Comparison of ENCODE assay signal across 24 cellular contexts in genomic region chr13:44368599-44369368, GRCh38. TPM values are rescaled to one million over a fixed set of nuclear protein-coding genes. Genes with fewer than 3 reads are reported as not detected.
DNase-seq lines count a peak whose midpoint lies in the region; ATAC-seq, FAIRE-seq and TF ChIP-seq lines count a peak whose summit lies in the region.
"Had no signal": no experiment of that assay in that cellular context is flagged by ENCODE, and none has a peak within 500 bp of the region (broad histone marks: within the 10 kb centered on the region; RNA-seq: fewer than 3 reads in every experiment).

No MANE protein-coding gene starts in this region.

- peaks cover 28% of the 10 kb centered on the region for H3F3A ChIP-seq in PC-9 (ENCODE audit: insufficient read depth, low read depth)

- TF ChIP-seq POLR2A in A549 (IDR thresholded peaks at IDR 0.05; ENCODE audit: low read length) (no peak), uterus (IDR thresholded peaks at IDR 0.05) (no peak)

- BruUV-seq in PC-9 (replicated peaks; lab: Mats Ljungman, UMichigan) (no TSS peak), A673 (replicated peaks; lab: Mats Ljungman, UMichigan) (no TSS peak)

- CTCF ChIA-PET in A549 (lab: Yijun Ruan, JAX) = interaction anchor here (1.3 kb wide), 1 partner anchor 50 kb away, joined by 3 read pairs; no protein-coding TSS in a partner anchor
- CTCF ChIA-PET in PC-9 (lab: Charles Lee) = no interaction called here
- CTCF ChIA-PET in A673 (lab: Charles Lee) = no interaction called here

- 35% methylated on average over 5 of the region's 5 CpGs for WGBS in A549 (ENCODE audit: missing lambda C conversion rate)

- H3K4me3 ChIP-seq in A549 (no peak overlapping the region), PC-9 (no peak overlapping the region), mucosa of rectum (ENCODE audit: low read length in 2 of 2) (peak overlapping the region in 1 of 2 donors; percentile 39), uterus (no peak overlapping the region), A673 (ENCODE audit: low read depth, low read length, poor library complexity, severe bottlenecking) (no peak overlapping the region)
- H3K4me3 ChIP-seq in Jurkat, Clone E6-1 (ENCODE audit: low read length) = no peak overlapping the region
- H3K4me3 ChIP-seq: breast epithelium had no signal

- DNase-seq in A549 (ENCODE audit: low read depth in 1 of 2, low spot score in 1 of 2) = no peak
- peak; percentile 17 for DNase-seq in Jurkat, Clone E6-1 (ENCODE audit: low read depth, low spot score)
- DNase-seq in PC-9 = peak in 1 of 2 experiments; percentile 48
- no peak for DNase-seq in uterus
- no peak for DNase-seq in GDM1 (lab: John Stamatoyannopoulos, UW)
- DNase-seq in A673 (ENCODE audit: low spot score) = no peak
- DNase-seq: activated naive CD8-positive, alpha-beta T cell treated with anti-CD3 and anti-CD28 coated beads, Interleukin-2, amount 50 U/mL, for 24 hours; CD4-positive, alpha-beta T cell; dorsolateral prefrontal cortex; H9; head of caudate nucleus; mammary epithelial cell; NCI-H1694; T-helper 17 cell had no signal

- TF ChIP-seq EP300 in A549 (IDR thresholded peaks at IDR 0.05) = no peak

- no peaks in the 10 kb centered on the region for H3K9me2 ChIP-seq in PC-9 (ENCODE audit: insufficient read depth)

- POLR2A ChIA-PET in A549 (lab: Yijun Ruan, JAX) = interaction anchor here (1.0 kb wide), 1 partner anchor 62 kb away, joined by 4 read pairs; no protein-coding TSS in a partner anchor
- POLR2A ChIA-PET in PC-9 (lab: Charles Lee; ENCODE audit: unreplicated experiment) = interaction anchor here (0.6 to 0.8 kb wide), 2 partner anchors 62 to 64 kb away, joined by 8 to 15 read pairs; no protein-coding TSS in a partner anchor
- POLR2A ChIA-PET in A673 (lab: Charles Lee; ENCODE audit: low non-redundant PET) = no interaction called here

- no peak overlapping the region for H3K9ac ChIP-seq in mucosa of rectum (ENCODE audit: low read depth in 1 of 2, low read length in 2 of 2)

- H3K4me1 ChIP-seq in A549 (peaks cover 41% of the 10 kb centered on the region), PC-9 (replicated peaks; ENCODE audit: insufficient read depth) (peaks cover 54% of the 10 kb centered on the region), mucosa of rectum (ENCODE audit: control insufficient read depth in 2 of 2, insufficient read depth in 2 of 2, low read length in 2 of 2) (peaks cover 34 to 60% of the 10 kb centered on the region in 2 donors), uterus (no peaks in the 10 kb centered on the region), A673 (ENCODE audit: insufficient read depth, low read length, poor library complexity, severe bottlenecking) (no peaks in the 10 kb centered on the region)

- H3K79me2 ChIP-seq in PC-9 (ENCODE audit: low read depth) = no peaks in the 10 kb centered on the region

- intact Hi-C loops in PC-9 (cut with micrococcal nuclease; ENCODE audit: unreplicated experiment) = no loop called here
- intact Hi-C loops in uterus (cut with DNase I; ENCODE audit: low total_unique reads) = no loop called here
- intact Hi-C loops in A673 (cut with micrococcal nuclease; ENCODE audit: unreplicated experiment) = no loop called here

- no peak for TF ChIP-seq RAD21 in A549 (conservative IDR thresholded peaks at IDR 0.05 in 1 of 2, IDR thresholded peaks at IDR 0.05 in 1 of 2)

- no peaks in the 10 kb centered on the region for H3K27me3 ChIP-seq in PC-9 (ENCODE audit: insufficient read depth, low read depth)
- H3K27me3 ChIP-seq in mucosa of rectum (ENCODE audit: control insufficient read depth in 2 of 2, insufficient read depth in 2 of 2, low read length in 2 of 2) = no peaks in the 10 kb centered on the region
- H3K27me3 ChIP-seq in uterus = no peaks in the 10 kb centered on the region
- H3K27me3 ChIP-seq in A673 (replicated peaks; ENCODE audit: insufficient read depth, low read depth, low read length, poor library complexity) = no peaks in the 10 kb centered on the region
- H3K27me3 ChIP-seq: breast epithelium, dorsolateral prefrontal cortex had no signal

- TF ChIP-seq CTCF in A549 (IDR thresholded peaks at IDR 0.05) (no peak), PC-9 (conservative IDR thresholded peaks at IDR 0.05) (no peak), uterus (IDR thresholded peaks at IDR 0.05) (no peak), A673 (conservative IDR thresholded peaks at IDR 0.05; ENCODE audit: low read depth, low read length) (no peak)

- ATAC-seq in A549 = no peak
- ATAC-seq in GM21723 (IDR thresholded peaks at IDR 0.05; ENCODE audit: unreplicated experiment) = no peak
- ATAC-seq: activated naive CD8-positive, alpha-beta T cell treated with anti-CD3 and anti-CD28 coated beads, Interleukin-2, amount 50 U/mL, for 24 hours; activated T-helper 17 cell treated with anti-CD3 and anti-CD28 coated beads, Interleukin-2, amount 50 U/mL, for 72 hours; esophagus mucosa; T-helper 17 cell had no signal

- peak overlapping the region; percentile 6 to 71; a peak in 3 of 6 replicates for H3K27ac ChIP-seq in A549
- no peak overlapping the region for H3K27ac ChIP-seq in PC-9
- peak overlapping the region; percentile 84 to 85 for H3K27ac ChIP-seq in mucosa of rectum (ENCODE audit: low read depth in 2 of 2, low read length in 2 of 2)
- H3K27ac ChIP-seq in uterus = no peak overlapping the region
- H3K27ac ChIP-seq in A673 (ENCODE audit: low read depth, low read length, poor library complexity, severe bottlenecking) = no peak overlapping the region
- H3K27ac ChIP-seq: neutrophil had no signal

- FAIRE-seq in A549 (lab: Jason Lieb, UNC) = no peak
- FAIRE-seq: GM19239, HTR-8/SVneo, islet of Langerhans, urothelium cell line had no signal

- H3K36me3 ChIP-seq in PC-9 (ENCODE audit: low read depth) (no peaks in the 10 kb centered on the region), mucosa of rectum (ENCODE audit: control insufficient read depth in 2 of 2, insufficient read depth in 2 of 2, low read length in 2 of 2) (no peaks in the 10 kb centered on the region), uterus (no peaks in the 10 kb centered on the region), A673 (ENCODE audit: insufficient read depth, low read length, poor library complexity, severe bottlenecking) (no peaks in the 10 kb centered on the region)
- H3K36me3 ChIP-seq: breast epithelium, neutrophil had no signal

- no peaks in the 10 kb centered on the region for H4K20me1 ChIP-seq in PC-9 (ENCODE audit: insufficient read depth)

- H3K9me3 ChIP-seq in A549 = no peaks in the 10 kb centered on the region
- H3K9me3 ChIP-seq in PC-9 (ENCODE audit: insufficient read depth, low read depth) = no peaks in the 10 kb centered on the region
- H3K9me3 ChIP-seq in mucosa of rectum (ENCODE audit: control insufficient read depth in 2 of 2, low read length in 2 of 2) = no peaks in the 10 kb centered on the region
- no peaks in the 10 kb centered on the region for H3K9me3 ChIP-seq in uterus
- H3K9me3 ChIP-seq in A673 (ENCODE audit: low read depth, low read length, poor library complexity, severe bottlenecking) = no peaks in the 10 kb centered on the region
- H3K9me3 ChIP-seq: breast epithelium, neutrophil had no signal

- no peak overlapping the region for H2AFZ ChIP-seq in PC-9

- peak overlapping the region; percentile 24 for H3K4me2 ChIP-seq in A549
- peak overlapping the region; percentile 13; the same call in 1 of the 2 replicates for H3K4me2 ChIP-seq in PC-9

TF ChIP-seq in A549, 52 proteins besides CTCF, POLR2A, EP300 and RAD21:
- no peak for TF ChIP-seq ELK1 (IDR thresholded peaks at IDR 0.05; ENCODE audit: low read depth, low read length)

RNA-seq across cellular contexts. Expression of gene SERP2, which starts 4.8 kb away (rescaled TPM):
- polyA plus RNA-seq in A549 (2011; rRNA removed) (not detected in 2 replicates), A549 (2017; fragmentation: RNase III; extraction: RNeasy Plus Mini Kit Qiagen cat#74134 plus additional on column Dnase treatment) (not detected in 3 replicates)
- polyA plus RNA-seq in A549 (2012; cell fraction: cytosol; rRNA removed) = not detected in 2 replicates
- not detected in 2 replicates for polyA plus RNA-seq in A549 (2012; cell fraction: nucleus; rRNA removed)
- polyA minus RNA-seq in A549 (2011; rRNA and poly(A)+ RNA removed) = not detected in 2 replicates
- not detected for polyA plus RNA-seq in Jurkat, Clone E6-1 (2012; ENCODE audit: insufficient read depth, insufficient read length)
- total RNA-seq in PC-9 (2021) (0.70 and 0.90 TPM in 2 replicates), uterus (10 to 100 TPM in 1 of 4 donors, 1 to 10 TPM in 2, under 1 TPM in 1; 0.77 to 12.6 (median 5.9) TPM), A673 (2021) (0.69 and 1.5 TPM in 2 replicates)
- total RNA-seq: activated T-helper 17 cell treated with anti-CD3 and anti-CD28 coated beads, Interleukin-2, amount 50 U/mL, for 72 hours; CD4-positive, alpha-beta T cell; T-helper 17 cell had no signal

Comparison
In these comparisons a context has a peak if more than half of its experiments do, and no peak if none do; other contexts are left out.
1. H3K27ac ChIP-seq: peak in A549 (2 of 2) and mucosa of rectum (2 of 2); none in PC-9 (single experiment), uterus (0 of 2) and A673 (single experiment).